9 cellular contexts compared by ENCODE assay signal in genomic region chr3:112097378-112097777, GRCh38. TPM values are rescaled to one million over a fixed set of nuclear protein-coding genes. Genes with fewer than 3 reads are reported as not detected.
DNase-seq lines count a peak whose midpoint lies in the region; ATAC-seq and TF ChIP-seq lines count a peak whose summit lies in the region.
"Had no signal": no experiment of that assay in that cellular context is flagged by ENCODE, and none has a peak within 500 bp of the region (broad histone marks: within the 10 kb centered on the region; RNA-seq: fewer than 3 reads in every experiment).

No MANE protein-coding gene starts in this region.

- TF ChIP-seq CTCF in AG04449 (IDR thresholded peaks at IDR 0.05; ENCODE audit: insufficient read depth, low read length, missing control alignments): no peak

- H3K4me3 ChIP-seq in AG04449 (ENCODE audit: low read depth, low read length): no peak overlapping the region

- CTCF ChIA-PET in AG04449 (lab: Yijun Ruan, JAX): interaction anchor here (0.7 to 1.8 kb wide), 5 partner anchors 10 to 381 kb away, joined by 3 to 14 read pairs (median 4); no protein-coding TSS in a partner anchor

- POLR2A ChIA-PET in AG04449 (lab: Yijun Ruan, JAX): interaction anchor here (0.6 kb wide), 1 partner anchor 237 kb away, joined by 3 read pairs; no protein-coding TSS in a partner anchor

- DNase-seq in AG04449 (ENCODE audit: low read depth, low spot score): peak; percentile 98
- DNase-seq in NCI-H345 (lab: John Stamatoyannopoulos, UW): peak; percentile 59
- DNase-seq in dermis microvascular lymphatic vessel endothelial cell (ENCODE audit: low read depth in 2 of 2): peak; percentile 99
- peak; percentile 100 for DNase-seq in renal cortical epithelial cell (ENCODE audit: low read depth)
- DNase-seq: activated naive CD8-positive, alpha-beta T cell treated with anti-CD3 and anti-CD28 coated beads, Interleukin-2, amount 10 ng/mL, durations not matched to agents 7 days and 5 days had no signal

- peak; percentile 59 for ATAC-seq in GM18907 (IDR thresholded peaks at IDR 0.05; ENCODE audit: unreplicated experiment)
- ATAC-seq in GM19467 (IDR thresholded peaks at IDR 0.05; ENCODE audit: unreplicated experiment): no peak
- ATAC-seq in GM19455 (IDR thresholded peaks at IDR 0.05; ENCODE audit: unreplicated experiment): no peak
- ATAC-seq in HG03135 (IDR thresholded peaks at IDR 0.05; ENCODE audit: unreplicated experiment): no peak

RNA-seq across cellular contexts. Expression of gene C3orf52, which starts 11.2 kb away (rescaled TPM):
- total RNA-seq in dermis microvascular lymphatic vessel endothelial cell (8.1 and 10.0 TPM in 2 replicates), renal cortical epithelial cell (33.1 and 68.9 TPM in 2 replicates)

RNA-seq across cellular contexts. Expression of gene GCSAM, which starts 35.7 kb away (rescaled TPM):
- total RNA-seq in dermis microvascular lymphatic vessel endothelial cell: not detected in 2 replicates
- not detected in 2 replicates for total RNA-seq in renal cortical epithelial cell
